ENCODE assay signal across 11 cellular contexts in the genomic region with DNA sequence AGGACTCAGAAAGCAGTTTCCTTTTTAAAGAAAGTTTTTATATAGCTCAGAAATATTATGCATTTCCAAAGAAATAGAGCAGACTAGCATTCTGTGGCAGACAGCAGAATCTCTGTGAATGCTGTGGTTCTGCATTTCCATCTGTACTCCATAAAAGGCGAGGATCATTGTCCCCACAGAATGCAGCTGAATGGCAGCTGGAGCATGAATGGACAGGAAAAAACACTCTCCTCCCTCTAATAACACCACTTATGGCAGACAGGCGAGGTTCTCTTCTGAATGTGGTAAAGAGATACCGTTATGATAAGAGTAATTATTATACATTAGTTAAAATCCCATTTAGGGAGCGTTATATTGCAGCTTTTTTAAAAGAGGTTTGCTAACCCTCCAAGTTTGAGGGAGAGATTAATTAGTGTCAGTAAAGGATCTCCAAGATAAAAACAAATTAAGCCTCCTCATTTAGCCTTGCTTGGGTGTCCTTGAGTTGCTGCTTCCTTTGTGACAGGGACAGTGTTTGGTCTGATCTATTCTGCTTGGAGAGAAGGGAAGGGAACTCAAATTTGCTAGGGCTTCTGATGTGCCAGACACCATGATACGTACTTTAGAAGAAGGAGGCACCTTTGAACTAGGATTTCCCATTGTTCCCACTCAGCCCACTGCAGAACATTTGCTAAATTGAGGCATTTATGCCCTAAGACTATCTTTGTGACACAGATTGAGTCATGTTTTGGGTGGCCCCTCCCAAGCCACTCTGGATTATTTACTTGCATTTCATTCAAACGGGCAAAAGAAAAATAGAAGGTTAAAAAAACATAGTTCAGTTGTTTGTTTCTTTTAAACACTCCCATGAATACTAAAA.
DNase-seq lines count a peak whose midpoint lies in the region; ATAC-seq and TF ChIP-seq lines count a peak whose summit lies in the region.
"Had no signal": no experiment of that assay in that cellular context is flagged by ENCODE, and none has a peak within 500 bp of the region (broad histone marks: within the 10 kb centered on the region; RNA-seq: fewer than 3 reads in every experiment).

No MANE protein-coding gene starts in this region.

- H3K9me3 Mint-ChIP-seq in CD14-positive monocyte: peaks cover 0 to 10% (median 3%) of the 10 kb centered on the region in 7 donors
- H3K9me3 Mint-ChIP-seq: activated B cell treated with CpG ODN at 0.5 μM for 24 hours had no signal

- H3K36me3 Mint-ChIP-seq in CD14-positive monocyte: no peaks in the 10 kb centered on the region
- H3K36me3 Mint-ChIP-seq: natural killer cell had no signal

- no peak overlapping the region for H3K4me3 ChIP-seq in cardiac muscle cell
- no peak overlapping the region for H3K4me3 ChIP-seq in right atrium auricular region
- no peak overlapping the region for H3K4me3 ChIP-seq in PC-3 (ENCODE audit: low read length)

- H3K9me3 ChIP-seq in cardiac muscle cell (ENCODE audit: low read depth) (no peaks in the 10 kb centered on the region), right atrium auricular region (no peaks in the 10 kb centered on the region), PC-3 (ENCODE audit: low read length) (no peaks in the 10 kb centered on the region)

- no peaks in the 10 kb centered on the region for H4K20me1 ChIP-seq in PC-3 (ENCODE audit: low read length)

- H3K9me2 ChIP-seq in PC-3 (replicated peaks; ENCODE audit: low read length): no peaks in the 10 kb centered on the region

- no peak overlapping the region for H3K27ac Mint-ChIP-seq in CD14-positive monocyte
- H3K27ac Mint-ChIP-seq: activated B cell treated with CpG ODN at 0.5 μM for 24 hours, natural killer cell had no signal

- intact Hi-C loops in PC-3 (cut with micrococcal nuclease): no loop called here
- intact Hi-C loops in CD14-positive monocyte (cut with micrococcal nuclease): no loop called here

- H3K9ac ChIP-seq in PC-3 (ENCODE audit: low read length): no peak overlapping the region

- H3K4me3 Mint-ChIP-seq in CD14-positive monocyte: no peak overlapping the region
- H3K4me3 Mint-ChIP-seq: activated B cell treated with CpG ODN at 0.5 μM for 24 hours, natural killer cell had no signal

- H3K36me3 ChIP-seq in cardiac muscle cell (no peaks in the 10 kb centered on the region), right atrium auricular region (no peaks in the 10 kb centered on the region), PC-3 (ENCODE audit: low read depth, low read length) (no peaks in the 10 kb centered on the region)

- H3K79me2 ChIP-seq in PC-3 (ENCODE audit: low read length): no peaks in the 10 kb centered on the region

- CTCF ChIA-PET in PC-3 (lab: Charles Lee): no interaction called here

- peak in 1 of 2 donors; percentile 47 for DNase-seq in cardiac muscle cell (ENCODE audit: low read depth in 1 of 2, low spot score in 1 of 2)
- no peak for DNase-seq in right atrium auricular region (ENCODE audit: low spot score)
- DNase-seq in PC-3: peak; percentile 41
- DNase-seq in islet precursor cell: peak; percentile 88
- DNase-seq in cerebellar nuclear complex (lab: John Stamatoyannopoulos, UW): no peak
- no peak for DNase-seq in CD14-positive monocyte (ENCODE audit: low spot score)
- no peak for DNase-seq in T-helper 1 cell
- DNase-seq: activated B cell treated with CpG ODN at 0.5 μM for 24 hours; natural killer cell; stimulated activated naive CD4-positive, alpha-beta T cell had no signal

- TF ChIP-seq CTCF in cardiac muscle cell (IDR thresholded peaks at IDR 0.05; ENCODE audit: low read depth, low read length) (no peak), right atrium auricular region (IDR thresholded peaks at IDR 0.05) (no peak), PC-3 (conservative IDR thresholded peaks at IDR 0.05; ENCODE audit: low read depth, low read length) (no peak), CD14-positive monocyte (IDR thresholded peaks at IDR 0.05) (no peak)

- H3K27me3 Mint-ChIP-seq in CD14-positive monocyte (ENCODE audit: low read depth in 3 of 3): peaks cover 2 to 9% (median 2%) of the 10 kb centered on the region in 3 donors

- H3K27me3 ChIP-seq in cardiac muscle cell (no peaks in the 10 kb centered on the region), right atrium auricular region (no peaks in the 10 kb centered on the region), PC-3 (ENCODE audit: low read length) (no peaks in the 10 kb centered on the region)

- H3K27ac ChIP-seq in cardiac muscle cell (peak overlapping the region; percentile 82), right atrium auricular region (no peak overlapping the region), PC-3 (ENCODE audit: low read length) (no peak overlapping the region)

- BruUV-seq in PC-3 (replicated peaks; lab: Mats Ljungman, UMichigan): no TSS peak

- ATAC-seq in PC-3: peak; percentile 56; the same call in 1 of the 2 replicates
- no peak for ATAC-seq in HG03196 (IDR thresholded peaks at IDR 0.05; ENCODE audit: unreplicated experiment)
- ATAC-seq: natural killer cell had no signal

- no peak overlapping the region for H2AFZ ChIP-seq in PC-3 (ENCODE audit: low read length)

- H3F3A ChIP-seq in PC-3 (ENCODE audit: low read length, unreplicated experiment): no peaks in the 10 kb centered on the region

- no peaks in the 10 kb centered on the region for H3K4me1 Mint-ChIP-seq in CD14-positive monocyte
- H3K4me1 Mint-ChIP-seq: activated B cell treated with CpG ODN at 0.5 μM for 24 hours, natural killer cell had no signal

- H3K4me2 ChIP-seq in PC-3 (ENCODE audit: low read length): peak overlapping the region; percentile 22

- POLR2A ChIA-PET in PC-3 (lab: Charles Lee; ENCODE audit: unreplicated experiment): interaction anchor here (0.6 kb wide), 1 partner anchor 960 kb away, joined by 4 read pairs; no protein-coding TSS in a partner anchor

- H3K4me1 ChIP-seq in cardiac muscle cell (ENCODE audit: low read depth) (peaks cover 14% of the 10 kb centered on the region), right atrium auricular region (peaks cover 0 to 13% of the 10 kb centered on the region in 2 donors), PC-3 (ENCODE audit: insufficient read depth, low read length) (peaks cover 10% of the 10 kb centered on the region)

Comparison
In these comparisons a context has a peak if more than half of its experiments do, and no peak if none do; other contexts are left out.
1. DNase-seq: peak in PC-3 (single experiment) and islet precursor cell (single experiment); none in right atrium auricular region (single experiment), cerebellar nuclear complex (0 of 2), CD14-positive monocyte (single experiment) and T-helper 1 cell (0 of 5).